14 cellular contexts compared by ENCODE assay signal in the genomic region with DNA sequence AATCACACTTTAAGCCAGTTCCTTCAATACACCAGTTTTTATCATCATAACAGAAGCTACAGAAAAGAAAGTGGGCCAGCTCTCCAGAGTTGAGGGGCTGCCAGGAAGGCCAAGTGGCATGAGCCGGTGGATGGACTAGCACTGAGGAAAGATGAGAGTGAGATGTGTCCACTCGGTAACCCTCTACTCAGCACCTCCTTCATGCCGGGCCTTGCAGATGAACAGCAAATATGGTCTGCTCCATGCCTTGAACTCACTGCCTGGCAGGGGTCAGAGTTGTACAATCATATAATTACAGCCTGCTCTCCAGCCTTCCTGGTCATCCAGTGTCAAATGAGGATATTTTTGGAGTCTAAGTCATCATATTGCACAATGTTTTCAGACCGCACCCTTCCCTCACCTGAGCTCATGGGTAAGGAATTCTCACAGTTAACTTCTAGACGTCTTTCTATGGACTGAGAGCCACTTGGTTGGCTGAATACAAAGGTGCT. TPM values are rescaled to one million over a fixed set of nuclear protein-coding genes. Genes with fewer than 3 reads are reported as not detected.
DNase-seq lines count a peak whose midpoint lies in the region; ATAC-seq and TF ChIP-seq lines count a peak whose summit lies in the region.
"Had no signal": no experiment of that assay in that cellular context is flagged by ENCODE, and none has a peak within 500 bp of the region (broad histone marks: within the 10 kb centered on the region; RNA-seq: fewer than 3 reads in every experiment).

No MANE protein-coding gene starts in this region.

- H3F3A ChIP-seq in SK-N-SH (replicated peaks; ENCODE audit: insufficient read depth), result no peaks in the 10 kb centered on the region

- WGBS in SK-N-SH (ENCODE audit: low lambda C conversion rate), result 75% methylated on average over 4 of the region's 5 CpGs
- 57 to 74% methylated on average over 5 of the region's 5 CpGs for WGBS in aorta, 2 donors

- H3K9me2 ChIP-seq in SK-N-SH, result no peaks in the 10 kb centered on the region

- no peaks in the 10 kb centered on the region for H3K79me2 ChIP-seq in SK-N-SH (ENCODE audit: insufficient read depth)

- intact Hi-C loops in left lung (cut with DNase I), result no loop called here
- intact Hi-C loops in aorta (cut with DNase I), result loop anchor here in 1 of 2 donors (5.0 kb wide), 1 partner anchor 35 kb away; no protein-coding TSS in a partner anchor

- no peak for DNase-seq in SK-N-SH
- DNase-seq in cerebellum (ENCODE audit: low spot score), result peak; percentile 40
- no peak for DNase-seq in left lung
- no peak for DNase-seq in aorta
- DNase-seq in NOMO-1 treated with DMSO at 0.1 percent for 48 hours (lab: John Stamatoyannopoulos, UW; ENCODE audit: unreplicated experiment), result no peak
- DNase-seq: activated CD8-positive, alpha-beta T cell treated with anti-CD3 and anti-CD28 coated beads for 36 hours; AML-193; effector CD4-positive, alpha-beta T cell; NCI-H748 treated with DMSO at 0.1 percent for 48 hours; stimulated activated naive B cell treated with anti-CD40 and anti-IgM and Interleukin-4, amounts not matched to agents 10 μg/mL and 1 μg/mL and 100 μg/mL, for 72 hours had no signal

- TF ChIP-seq EP300 in SK-N-SH (IDR thresholded peaks at IDR 0.05; ENCODE audit: borderline replicate concordance in 1 of 2, low read depth in 1 of 2, low read length in 1 of 2), result no peak

- H4K20me1 ChIP-seq in SK-N-SH (ENCODE audit: insufficient read depth), result no peaks in the 10 kb centered on the region

- H3K4me1 ChIP-seq in SK-N-SH (ENCODE audit: control insufficient read depth in 1 of 2, insufficient read depth in 2 of 2, low read depth in 1 of 2, low read length in 1 of 2) (peaks cover 3 to 16% of the 10 kb centered on the region in 2 experiments; a peak in 2 of 4 replicates), left lung (peaks cover 29 to 82% of the 10 kb centered on the region in 2 donors), aorta (ENCODE audit: control insufficient read depth in 1 of 2, insufficient read depth in 2 of 2, low read length in 2 of 2) (peaks cover 0 to 2% of the 10 kb centered on the region in 2 donors)

- H3K9me3 ChIP-seq in SK-N-SH (no peaks in the 10 kb centered on the region), left lung (no peaks in the 10 kb centered on the region), aorta (ENCODE audit: control insufficient read depth, low read length) (no peaks in the 10 kb centered on the region)
- H3K9me3 ChIP-seq: neutrophil had no signal

- TF ChIP-seq CTCF in SK-N-SH (IDR thresholded peaks at IDR 0.05), result no peak
- TF ChIP-seq CTCF in left lung (IDR thresholded peaks at IDR 0.05), result no peak

- POLR2A ChIA-PET in SK-N-SH (lab: Yijun Ruan, JAX), result no interaction called here

- ATAC-seq in SK-N-SH treated with all-trans-retinoic acid at 6 μM for 48 hours, result no peak
- peak; percentile 62 for ATAC-seq in left lung
- ATAC-seq in aorta (ENCODE audit: low FRiP score), result peak; percentile 24
- ATAC-seq in HG02970 (IDR thresholded peaks at IDR 0.05; ENCODE audit: low FRiP score, unreplicated experiment), result no peak
- no peak for ATAC-seq in GM21367 (IDR thresholded peaks at IDR 0.05; ENCODE audit: unreplicated experiment)
- ATAC-seq: activated CD8-positive, alpha-beta T cell treated with anti-CD3 and anti-CD28 coated beads for 36 hours; stimulated activated naive B cell treated with anti-CD40 and anti-IgM and Interleukin-4, amounts not matched to agents 10 μg/mL and 1 μg/mL and 100 μg/mL, for 72 hours had no signal

- H3K4me3 ChIP-seq in SK-N-SH (ENCODE audit: low read depth in 2 of 2, low read length in 1 of 2), result no peak overlapping the region
- H3K4me3 ChIP-seq in left lung, result no peak overlapping the region
- H3K4me3 ChIP-seq in aorta (ENCODE audit: low read length in 2 of 2), result no peak overlapping the region

- H3K9ac ChIP-seq in SK-N-SH, result no peak overlapping the region

- TF ChIP-seq RAD21 in SK-N-SH (IDR thresholded peaks at IDR 0.05; ENCODE audit: low read length), result no peak

- no peaks in the 10 kb centered on the region for H3K27me3 ChIP-seq in SK-N-SH (ENCODE audit: insufficient read depth)
- no peaks in the 10 kb centered on the region for H3K27me3 ChIP-seq in left lung
- no peaks in the 10 kb centered on the region for H3K27me3 ChIP-seq in aorta (ENCODE audit: control insufficient read depth in 1 of 2, insufficient read depth in 2 of 2, low read length in 1 of 2)
- H3K27me3 ChIP-seq: neutrophil had no signal

- no peak overlapping the region; a peak in 1 of 4 replicates for H3K27ac ChIP-seq in SK-N-SH (ENCODE audit: low read depth in 2 of 2, low read length in 1 of 2)
- H3K27ac ChIP-seq in left lung, result peak overlapping the region; percentile 86 to 91
- H3K27ac ChIP-seq in aorta (ENCODE audit: low read depth in 1 of 2, low read length in 2 of 2), result no peak overlapping the region
- H3K27ac ChIP-seq: neutrophil had no signal

- H3K4me2 ChIP-seq in SK-N-SH, result no peak overlapping the region

- CTCF ChIA-PET in SK-N-SH (lab: Yijun Ruan, JAX), result interaction anchor here (1.4 kb wide), 1 partner anchor 14 kb away, joined by 3 read pairs; no protein-coding TSS in a partner anchor

- no peak overlapping the region for H2AFZ ChIP-seq in SK-N-SH (ENCODE audit: low read depth)

- H3K36me3 ChIP-seq in SK-N-SH (replicated peaks in 1 of 2; ENCODE audit: control insufficient read depth in 1 of 2, insufficient read depth in 2 of 2, low read length in 1 of 2) (no peaks in the 10 kb centered on the region), left lung (peaks cover 0 to 46% of the 10 kb centered on the region in 2 donors), aorta (ENCODE audit: control insufficient read depth in 1 of 2, insufficient read depth in 2 of 2, low read length in 1 of 2) (peaks cover 0 to 1% of the 10 kb centered on the region in 2 donors)

TF ChIP-seq in SK-N-SH, 30 proteins besides CTCF, POLR2A, EP300 and RAD21:
- TF ChIP-seq REST (IDR thresholded peaks at IDR 0.05; ENCODE audit: low read depth, low read length) (no peak), MEF2A (IDR thresholded peaks at IDR 0.05; ENCODE audit: borderline replicate concordance, low read depth) (peak; percentile 55; the same call in 1 of the 2 replicates)
TF ChIP-seq in SK-N-SH: peak in this region for 1.

TF ChIP-seq in SK-N-SH treated with all-trans-retinoic acid at 6 μM for 48 hours, 23 proteins besides CTCF, POLR2A, EP300 and RAD21:
- TF ChIP-seq OSR1 (CRISPR knock-in tag; IDR thresholded peaks at IDR 0.05), result no peak
- no peak for TF ChIP-seq ZNF70 (CRISPR knock-in tag; IDR thresholded peaks at IDR 0.05)
- TF ChIP-seq ZNF8 (CRISPR knock-in tag; IDR thresholded peaks at IDR 0.05), result no peak
TF ChIP-seq in SK-N-SH treated with all-trans-retinoic acid at 6 μM for 48 hours: peak in this region for 0.

RNA-seq across cellular contexts. Expression of gene MGLL, which starts 4.9 kb away (rescaled TPM):
- polyA plus RNA-seq in SK-N-SH (2012; rRNA removed) (2.0 and 2.2 TPM in 2 replicates), aorta (10 to 100 TPM; 18.3 to 28.7 TPM)
- polyA plus RNA-seq in SK-N-SH (2012; cell fraction: cytosol; rRNA removed), result 1.7 and 2.7 TPM in 2 replicates
- 2.2 and 3.7 TPM in 2 replicates for polyA plus RNA-seq in SK-N-SH (2012; cell fraction: nucleus; rRNA removed)
- total RNA-seq in cerebellum (11.6 TPM), left lung (100 to 1,000 TPM; 214 to 318 TPM), aorta (10 to 100 TPM; 72.6 to 85.3 TPM)

Comparison
In these comparisons a context has a peak if more than half of its experiments do, and no peak if none do; other contexts are left out.
1. H3K27ac ChIP-seq: peak in left lung (2 of 2); none in SK-N-SH (0 of 2) and aorta (0 of 2).
2. ATAC-seq: peak in left lung (single experiment) and aorta (single experiment); none in SK-N-SH treated with all-trans-retinoic acid at 6 μM for 48 hours (single experiment), HG02970 (single experiment) and GM21367 (single experiment).